Comparison of ENCODE assay signal across 3 cellular contexts in genomic region chr3:196197524-196197923, GRCh38.
TF ChIP-seq lines count a peak whose summit lies in the region.

No MANE protein-coding gene starts in this region.

TF ChIP-seq in HEK293, 187 proteins besides CTCF, POLR2A, EP300 and RAD21:
- TF ChIP-seq ZNF280D (tag by site-specific recombination; IDR thresholded peaks at IDR 0.05): no peak
- TF ChIP-seq SP2 (tag by site-specific recombination; IDR thresholded peaks at IDR 0.05): peak; percentile 43

TF ChIP-seq in H1, 55 proteins besides CTCF, POLR2A, EP300 and RAD21:
- TF ChIP-seq SUZ12 (IDR thresholded peaks at IDR 0.05; ENCODE audit: low read length): no peak
- no peak for TF ChIP-seq CTBP2 (IDR thresholded peaks at IDR 0.05; ENCODE audit: borderline replicate concordance, insufficient read depth, insufficient read length, low read length)
- no peak for TF ChIP-seq CREB1 (IDR thresholded peaks at IDR 0.05)
- no peak for TF ChIP-seq SIN3A (conservative IDR thresholded peaks at IDR 0.05 in 1 of 2, IDR thresholded peaks at IDR 0.05 in 1 of 2; ENCODE audit: low read depth in 1 of 2, low read length in 2 of 2)
- no peak for TF ChIP-seq POLR2AphosphoS5 (IDR thresholded peaks at IDR 0.05; ENCODE audit: low read depth, low read length)
- TF ChIP-seq RNF2 (IDR thresholded peaks at IDR 0.05; ENCODE audit: borderline replicate concordance, low read depth, low read length, missing control alignments, poor library complexity, severe bottlenecking): no peak
- TF ChIP-seq CHD1 (IDR thresholded peaks at IDR 0.05; ENCODE audit: low read depth, low read length): no peak
- no peak for TF ChIP-seq YY1 (IDR thresholded peaks at IDR 0.05; ENCODE audit: low read depth, low read length)
- TF ChIP-seq SP4 (IDR thresholded peaks at IDR 0.05; ENCODE audit: low read length): no peak
- no peak for TF ChIP-seq NANOG (IDR thresholded peaks at IDR 0.05; ENCODE audit: insufficient read depth, low read depth, low read length, poor library complexity, severe bottlenecking)
- TF ChIP-seq SP2 (IDR thresholded peaks at IDR 0.05; ENCODE audit: low read length): no peak

TF ChIP-seq in WTC11, 78 proteins besides CTCF, POLR2A, EP300 and RAD21 (continued from another document):
- TF ChIP-seq SP1 (CRISPR knock-in tag; conservative IDR thresholded peaks at IDR 0.05): no peak
- TF ChIP-seq JAZF1 (CRISPR knock-in tag; IDR thresholded peaks at IDR 0.05): no peak
- TF ChIP-seq NR2C2 (CRISPR knock-in tag; IDR thresholded peaks at IDR 0.05): no peak
- TF ChIP-seq CBFB (CRISPR knock-in tag; IDR thresholded peaks at IDR 0.05; ENCODE audit: low read depth): no peak
- TF ChIP-seq, protein P1, sequence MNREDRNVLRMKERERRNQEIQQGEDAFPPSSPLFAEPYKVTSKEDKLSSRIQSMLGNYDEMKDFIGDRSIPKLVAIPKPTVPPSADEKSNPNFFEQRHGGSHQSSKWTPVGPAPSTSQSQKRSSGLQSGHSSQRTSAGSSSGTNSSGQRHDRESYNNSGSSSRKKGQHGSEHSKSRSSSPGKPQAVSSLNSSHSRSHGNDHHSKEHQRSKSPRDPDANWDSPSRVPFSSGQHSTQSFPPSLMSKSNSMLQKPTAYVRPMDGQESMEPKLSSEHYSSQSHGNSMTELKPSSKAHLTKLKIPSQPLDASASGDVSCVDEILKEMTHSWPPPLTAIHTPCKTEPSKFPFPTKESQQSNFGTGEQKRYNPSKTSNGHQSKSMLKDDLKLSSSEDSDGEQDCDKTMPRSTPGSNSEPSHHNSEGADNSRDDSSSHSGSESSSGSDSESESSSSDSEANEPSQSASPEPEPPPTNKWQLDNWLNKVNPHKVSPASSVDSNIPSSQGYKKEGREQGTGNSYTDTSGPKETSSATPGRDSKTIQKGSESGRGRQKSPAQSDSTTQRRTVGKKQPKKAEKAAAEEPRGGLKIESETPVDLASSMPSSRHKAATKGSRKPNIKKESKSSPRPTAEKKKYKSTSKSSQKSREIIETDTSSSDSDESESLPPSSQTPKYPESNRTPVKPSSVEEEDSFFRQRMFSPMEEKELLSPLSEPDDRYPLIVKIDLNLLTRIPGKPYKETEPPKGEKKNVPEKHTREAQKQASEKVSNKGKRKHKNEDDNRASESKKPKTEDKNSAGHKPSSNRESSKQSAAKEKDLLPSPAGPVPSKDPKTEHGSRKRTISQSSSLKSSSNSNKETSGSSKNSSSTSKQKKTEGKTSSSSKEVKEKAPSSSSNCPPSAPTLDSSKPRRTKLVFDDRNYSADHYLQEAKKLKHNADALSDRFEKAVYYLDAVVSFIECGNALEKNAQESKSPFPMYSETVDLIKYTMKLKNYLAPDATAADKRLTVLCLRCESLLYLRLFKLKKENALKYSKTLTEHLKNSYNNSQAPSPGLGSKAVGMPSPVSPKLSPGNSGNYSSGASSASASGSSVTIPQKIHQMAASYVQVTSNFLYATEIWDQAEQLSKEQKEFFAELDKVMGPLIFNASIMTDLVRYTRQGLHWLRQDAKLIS (CRISPR knock-in tag; IDR thresholded peaks at IDR 0.05; ENCODE audit: borderline replicate concordance): no peak
- no peak for TF ChIP-seq GTF2I (CRISPR knock-in tag; conservative IDR thresholded peaks at IDR 0.05)
- TF ChIP-seq, protein P2, sequence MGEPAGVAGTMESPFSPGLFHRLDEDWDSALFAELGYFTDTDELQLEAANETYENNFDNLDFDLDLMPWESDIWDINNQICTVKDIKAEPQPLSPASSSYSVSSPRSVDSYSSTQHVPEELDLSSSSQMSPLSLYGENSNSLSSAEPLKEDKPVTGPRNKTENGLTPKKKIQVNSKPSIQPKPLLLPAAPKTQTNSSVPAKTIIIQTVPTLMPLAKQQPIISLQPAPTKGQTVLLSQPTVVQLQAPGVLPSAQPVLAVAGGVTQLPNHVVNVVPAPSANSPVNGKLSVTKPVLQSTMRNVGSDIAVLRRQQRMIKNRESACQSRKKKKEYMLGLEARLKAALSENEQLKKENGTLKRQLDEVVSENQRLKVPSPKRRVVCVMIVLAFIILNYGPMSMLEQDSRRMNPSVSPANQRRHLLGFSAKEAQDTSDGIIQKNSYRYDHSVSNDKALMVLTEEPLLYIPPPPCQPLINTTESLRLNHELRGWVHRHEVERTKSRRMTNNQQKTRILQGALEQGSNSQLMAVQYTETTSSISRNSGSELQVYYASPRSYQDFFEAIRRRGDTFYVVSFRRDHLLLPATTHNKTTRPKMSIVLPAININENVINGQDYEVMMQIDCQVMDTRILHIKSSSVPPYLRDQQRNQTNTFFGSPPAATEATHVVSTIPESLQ (CRISPR knock-in tag; IDR thresholded peaks at IDR 0.05): no peak
- TF ChIP-seq PRRX2 (CRISPR knock-in tag; IDR thresholded peaks at IDR 0.05): no peak
- TF ChIP-seq, protein P3, sequence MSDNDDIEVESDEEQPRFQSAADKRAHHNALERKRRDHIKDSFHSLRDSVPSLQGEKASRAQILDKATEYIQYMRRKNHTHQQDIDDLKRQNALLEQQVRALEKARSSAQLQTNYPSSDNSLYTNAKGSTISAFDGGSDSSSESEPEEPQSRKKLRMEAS (CRISPR knock-in tag; IDR thresholded peaks at IDR 0.05): no peak
- TF ChIP-seq, protein P4, sequence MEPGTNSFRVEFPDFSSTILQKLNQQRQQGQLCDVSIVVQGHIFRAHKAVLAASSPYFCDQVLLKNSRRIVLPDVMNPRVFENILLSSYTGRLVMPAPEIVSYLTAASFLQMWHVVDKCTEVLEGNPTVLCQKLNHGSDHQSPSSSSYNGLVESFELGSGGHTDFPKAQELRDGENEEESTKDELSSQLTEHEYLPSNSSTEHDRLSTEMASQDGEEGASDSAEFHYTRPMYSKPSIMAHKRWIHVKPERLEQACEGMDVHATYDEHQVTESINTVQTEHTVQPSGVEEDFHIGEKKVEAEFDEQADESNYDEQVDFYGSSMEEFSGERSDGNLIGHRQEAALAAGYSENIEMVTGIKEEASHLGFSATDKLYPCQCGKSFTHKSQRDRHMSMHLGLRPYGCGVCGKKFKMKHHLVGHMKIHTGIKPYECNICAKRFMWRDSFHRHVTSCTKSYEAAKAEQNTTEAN (CRISPR knock-in tag; IDR thresholded peaks at IDR 0.05): no peak
- TF ChIP-seq JUN (CRISPR knock-in tag; IDR thresholded peaks at IDR 0.05): no peak
